ENCODE assay signal across 19 cellular contexts in genomic region chr9:74783408-74783807, GRCh38.
DNase-seq lines count a peak whose midpoint lies in the region; ATAC-seq, FAIRE-seq and TF ChIP-seq lines count a peak whose summit lies in the region.
"Had no signal": no experiment of that assay in that cellular context is flagged by ENCODE, and none has a peak within 500 bp of the region (broad histone marks: within the 10 kb centered on the region; RNA-seq: fewer than 3 reads in every experiment).

No MANE protein-coding gene starts in this region.

- no CpG with 5 or more reads among the region's 2 CpGs for WGBS in mesodermal cell (ENCODE audit: insufficient coverage in 2 of 2), 2 experiments

- FAIRE-seq in GM19239 (lab: Jason Lieb, UNC), result no peak
- FAIRE-seq: colon, endothelial cell of umbilical vein, G401.6 had no signal

- H3K4me3 ChIP-seq in cardiac fibroblast (replicated peaks in 1 of 2; ENCODE audit: low read depth in 2 of 2, low read length in 2 of 2) (no peak overlapping the region), mesodermal cell (ENCODE audit: extremely low read depth, insufficient read depth, low read length, poor library complexity, severe bottlenecking) (no peak overlapping the region)
- H3K4me3 ChIP-seq: heart right ventricle had no signal

- H3K27ac ChIP-seq in mesodermal cell (ENCODE audit: low read depth, low read length, severe bottlenecking), result peak overlapping the region; percentile 53
- H3K27ac ChIP-seq: heart right ventricle had no signal

- ATAC-seq in GM18867 (IDR thresholded peaks at IDR 0.05; ENCODE audit: unreplicated experiment), result no peak
- ATAC-seq: activated naive CD4-positive, alpha-beta T cell treated with anti-CD3 and anti-CD28 coated beads, Interleukin-2, amount 50 U/mL, for 72 hours; heart right ventricle; left ventricle myocardium superior; naive thymus-derived CD8-positive, alpha-beta T cell had no signal

- no peaks in the 10 kb centered on the region for H3K9me3 ChIP-seq in mesodermal cell (ENCODE audit: control insufficient read depth, low read length)
- H3K9me3 ChIP-seq: heart right ventricle had no signal

- DNase-seq in EL (peak; percentile 80), M059J (ENCODE audit: low read depth) (peak; percentile 89), cardiac fibroblast (ENCODE audit: low read depth in 2 of 2) (peak; percentile 12 to 71), GM19239 (ENCODE audit: insufficient read length, low spot score) (no peak), GM20000 (ENCODE audit: low spot score) (no peak), NCI-H510A (lab: John Stamatoyannopoulos, UW) (no peak)
- DNase-seq: activated CD4-positive, alpha-beta T cell treated with anti-CD3 and anti-CD28 coated beads, Interleukin-2, amount 10 ng/mL, durations not matched to agents 24 days and 14 days; CD4-positive, alpha-beta T cell; heart right ventricle; left ventricle myocardium superior; naive thymus-derived CD8-positive, alpha-beta T cell; NCI-H2081 treated with DMSO at 0.1 percent for 48 hours; T1000 had no signal

- TF ChIP-seq CTCF in cardiac fibroblast (IDR thresholded peaks at IDR 0.05; ENCODE audit: low read depth, low read length) (no peak), GM20000 (IDR thresholded peaks at IDR 0.05; ENCODE audit: extremely low read depth, missing control alignments) (no peak)

- H3K4me1 ChIP-seq in mesodermal cell (ENCODE audit: control insufficient read depth, insufficient read depth, low read length, poor library complexity, severe bottlenecking), result peaks cover 7% of the 10 kb centered on the region
- H3K4me1 ChIP-seq: heart right ventricle had no signal

- H3K36me3 ChIP-seq in mesodermal cell (ENCODE audit: control insufficient read depth, insufficient read depth, low read length), result no peaks in the 10 kb centered on the region
- H3K36me3 ChIP-seq: heart right ventricle had no signal

Comparison
In these comparisons a context has a peak if more than half of its experiments do, and no peak if none do; other contexts are left out.
1. DNase-seq: peak in EL (single experiment), M059J (single experiment) and cardiac fibroblast (2 of 2); none in GM19239 (single experiment), GM20000 (single experiment) and NCI-H510A (single experiment).